Comparison of ENCODE assay signal across 8 cellular contexts in genomic region chr1:26697441-26697977, GRCh38. TPM values are rescaled to one million over a fixed set of nuclear protein-coding genes. Genes with fewer than 3 reads are reported as not detected.
DNase-seq lines count a peak whose midpoint lies in the region; ATAC-seq, FAIRE-seq and TF ChIP-seq lines count a peak whose summit lies in the region.

No MANE protein-coding gene starts in this region.

- peaks cover 12% of the 10 kb centered on the region for H3K36me3 Mint-ChIP-seq in CD4-positive, alpha-beta T cell (ENCODE audit: low read depth)
- no peaks in the 10 kb centered on the region for H3K36me3 Mint-ChIP-seq in nephron progenitor cell (ENCODE audit: low read depth)

- intact Hi-C loops in CD4-positive, alpha-beta T cell (cut with DNase I, micrococcal nuclease): loop anchor here in 1 of 2 experiments (2.0 kb wide), 1 partner anchor 47 kb away; no protein-coding TSS in a partner anchor

- peak in 5 of 10 experiments; percentile 8 to 42 (median 14) for DNase-seq in CD4-positive, alpha-beta T cell
- DNase-seq in HuH-7.5 (ENCODE audit: low spot score): peak; percentile 27
- DNase-seq in nephron progenitor cell: peak; percentile 14
- DNase-seq in stimulated activated naive CD4-positive, alpha-beta T cell treated with Interleukin-2 at 50 U/mL for 16 hours (lab: John Stamatoyannopoulos, UW): no peak
- DNase-seq in occipital lobe (lab: John Stamatoyannopoulos, UW): no peak
- DNase-seq in GM19239 (ENCODE audit: insufficient read length, low spot score): no peak

- no peak for FAIRE-seq in GM19239 (lab: Jason Lieb, UNC)

- POLR2A ChIA-PET in CD4-positive, alpha-beta T cell (lab: Charles Lee): interaction anchor here (0.7 to 13.4 kb wide), 27 partner anchors 8 to 463 kb away, joined by 3 to 346 read pairs (median 5); partner anchors contain the start of genes HMGN2 and PIGV

- no peak overlapping the region for H3K4me3 Mint-ChIP-seq in CD4-positive, alpha-beta T cell
- no peak overlapping the region for H3K4me3 Mint-ChIP-seq in nephron progenitor cell

- CTCF ChIA-PET in CD4-positive, alpha-beta T cell (lab: Charles Lee): interaction anchor here (0.6 to 3.8 kb wide), 10 partner anchors 9 to 709 kb away, joined by 3 to 29 read pairs (median 6); no protein-coding TSS in a partner anchor

- no peaks in the 10 kb centered on the region for H3K27me3 Mint-ChIP-seq in CD4-positive, alpha-beta T cell
- H3K27me3 Mint-ChIP-seq in nephron progenitor cell (ENCODE audit: low read depth, poor library complexity): no peaks in the 10 kb centered on the region

- no peak overlapping the region for H3K27ac Mint-ChIP-seq in CD4-positive, alpha-beta T cell
- peak overlapping the region; percentile 94 for H3K27ac Mint-ChIP-seq in nephron progenitor cell

- no peak for TF ChIP-seq CTCF in CD4-positive, alpha-beta T cell (IDR thresholded peaks at IDR 0.05)
- no peak for TF ChIP-seq CTCF in nephron progenitor cell (IDR thresholded peaks at IDR 0.05)

- no peaks in the 10 kb centered on the region for H3K9me3 ChIP-seq in CD4-positive, alpha-beta T cell (ENCODE audit: control insufficient read depth, low read length)

- H3K4me1 Mint-ChIP-seq in CD4-positive, alpha-beta T cell (ENCODE audit: low read depth): peaks cover 25% of the 10 kb centered on the region
- peaks cover 26% of the 10 kb centered on the region for H3K4me1 Mint-ChIP-seq in nephron progenitor cell

- ATAC-seq in CD4-positive, alpha-beta T cell (ENCODE audit: poor library complexity): no peak
- no peak for ATAC-seq in GM19324 (IDR thresholded peaks at IDR 0.05; ENCODE audit: low FRiP score, unreplicated experiment)

- no peaks in the 10 kb centered on the region for H3K27me3 ChIP-seq in CD4-positive, alpha-beta T cell (ENCODE audit: control insufficient read depth, insufficient read depth, low read length)

- peak overlapping the region; percentile 88 for H3K27ac ChIP-seq in CD4-positive, alpha-beta T cell (ENCODE audit: low read depth, low read length)
- peak overlapping the region; percentile 92 for H3K27ac ChIP-seq in cingulate gyrus (ENCODE audit: low read depth, low read length)

- no peaks in the 10 kb centered on the region for H3K9me3 Mint-ChIP-seq in CD4-positive, alpha-beta T cell
- H3K9me3 Mint-ChIP-seq in nephron progenitor cell: no peaks in the 10 kb centered on the region

RNA-seq across cellular contexts. Expression of gene ARID1A, which starts 1.7 kb away (rescaled TPM):
- 100 to 1,000 TPM; 102 to 103 TPM for total RNA-seq in CD4-positive, alpha-beta T cell
- 20.1 TPM for total RNA-seq in occipital lobe

Comparison
In these comparisons a context has a peak if more than half of its experiments do, and no peak if none do; other contexts are left out.
1. DNase-seq: peak in HuH-7.5 (single experiment) and nephron progenitor cell (single experiment); none in stimulated activated naive CD4-positive, alpha-beta T cell treated with Interleukin-2 at 50 U/mL for 16 hours (single experiment), occipital lobe (single experiment) and GM19239 (single experiment).